In genomic region chr2:211204456-211204855, GRCh38 we compare ENCODE assay signal across 24 cellular contexts.
DNase-seq lines count a peak whose midpoint lies in the region; ATAC-seq and TF ChIP-seq lines count a peak whose summit lies in the region.
"Had no signal": no experiment of that assay in that cellular context is flagged by ENCODE, and none has a peak within 500 bp of the region (broad histone marks: within the 10 kb centered on the region; RNA-seq: fewer than 3 reads in every experiment).

No MANE protein-coding gene starts in this region.

- no peak overlapping the region for H2AFZ ChIP-seq in SK-N-SH (ENCODE audit: low read depth)
- no peak overlapping the region for H2AFZ ChIP-seq in mesenchymal stem cell (ENCODE audit: low read depth, low read length)

- H3K9me2 ChIP-seq in SK-N-SH: no peaks in the 10 kb centered on the region

- no peaks in the 10 kb centered on the region for H4K20me1 ChIP-seq in SK-N-SH (ENCODE audit: insufficient read depth)

- H3K4ac ChIP-seq in mesenchymal stem cell (ENCODE audit: low read depth in 1 of 2, low read length in 2 of 2): no peak overlapping the region

- H2BK120ac ChIP-seq in mesenchymal stem cell (ENCODE audit: low read depth, low read length): no peak overlapping the region

- H3K18ac ChIP-seq in mesenchymal stem cell (ENCODE audit: low read depth in 1 of 2, low read length in 2 of 2): no peak overlapping the region

- no peaks in the 10 kb centered on the region for H3K36me3 Mint-ChIP-seq in T-helper 17 cell (ENCODE audit: low read depth)
- H3K36me3 Mint-ChIP-seq: natural killer cell had no signal

- H3K4me2 ChIP-seq in SK-N-SH (no peak overlapping the region), mesenchymal stem cell (ENCODE audit: low read length, poor library complexity, severe bottlenecking) (no peak overlapping the region)

- no peaks in the 10 kb centered on the region; the same call in 1 of the 2 replicates for H3K9me3 ChIP-seq in SK-N-SH
- no peaks in the 10 kb centered on the region for H3K9me3 ChIP-seq in T-helper 17 cell (ENCODE audit: control insufficient read depth, low read length, poor library complexity, severe bottlenecking)
- no peaks in the 10 kb centered on the region for H3K9me3 ChIP-seq in mesenchymal stem cell (ENCODE audit: control insufficient read depth, low read length)
- H3K9me3 ChIP-seq: ascending aorta, SJCRH30, suprapubic skin had no signal

- WGBS in SK-N-SH (ENCODE audit: low lambda C conversion rate): 28% methylated on average over 2 of the region's 2 CpGs
- whole genome bisulfite sequencing in mesenchymal stem cell: 90% methylated on average over 2 of the region's 2 CpGs

- H3K9ac ChIP-seq in SK-N-SH (no peak overlapping the region), mesenchymal stem cell (ENCODE audit: low read length) (no peak overlapping the region)

- no peak overlapping the region for H3K23ac ChIP-seq in mesenchymal stem cell (ENCODE audit: low read length in 2 of 2)

- no peak overlapping the region for H2AK5ac ChIP-seq in mesenchymal stem cell (ENCODE audit: low read length, severe bottlenecking)

- no peak for TF ChIP-seq CTCF in SK-N-SH (IDR thresholded peaks at IDR 0.05)

- H3K27me3 ChIP-seq in SK-N-SH (ENCODE audit: insufficient read depth) (no peaks in the 10 kb centered on the region), mesenchymal stem cell (ENCODE audit: control insufficient read depth in 1 of 2, insufficient read depth in 1 of 2, low read length in 2 of 2) (no peaks in the 10 kb centered on the region)
- H3K27me3 ChIP-seq: ascending aorta, SJCRH30, suprapubic skin had no signal

- no peak overlapping the region for H4K8ac ChIP-seq in mesenchymal stem cell (ENCODE audit: low read length)

- H3K14ac ChIP-seq in mesenchymal stem cell (ENCODE audit: low read length in 2 of 2): no peak overlapping the region

- no peaks in the 10 kb centered on the region for H3K27me3 Mint-ChIP-seq in T-helper 17 cell
- H3K27me3 Mint-ChIP-seq: progenitor cell of endocrine pancreas had no signal

- no peak overlapping the region for H3K27ac Mint-ChIP-seq in T-helper 17 cell
- H3K27ac Mint-ChIP-seq: activated naive CD4-positive, alpha-beta T cell treated with anti-CD3 and anti-CD28 coated beads for 36 hours; natural killer cell; progenitor cell of endocrine pancreas had no signal

- CTCF ChIA-PET in SK-N-SH (lab: Yijun Ruan, JAX): no interaction called here

- ATAC-seq in GM18505 (IDR thresholded peaks at IDR 0.05; ENCODE audit: unreplicated experiment) (peak; percentile 35), GM21360 (IDR thresholded peaks at IDR 0.05; ENCODE audit: unreplicated experiment) (peak; percentile 43), HG02870 (IDR thresholded peaks at IDR 0.05; ENCODE audit: unreplicated experiment) (peak; percentile 34), HG03457 (IDR thresholded peaks at IDR 0.05; ENCODE audit: unreplicated experiment) (peak; percentile 15), GM21423 (IDR thresholded peaks at IDR 0.05; ENCODE audit: unreplicated experiment) (no peak), T-helper 17 cell (no peak)
- ATAC-seq: natural killer cell had no signal

- no peak for TF ChIP-seq RAD21 in SK-N-SH (IDR thresholded peaks at IDR 0.05; ENCODE audit: low read length)

- no peaks in the 10 kb centered on the region for H3K79me2 ChIP-seq in SK-N-SH (ENCODE audit: insufficient read depth)

- no peak overlapping the region for H2BK12ac ChIP-seq in mesenchymal stem cell (ENCODE audit: low read length in 2 of 2)

- no peak overlapping the region for H2BK15ac ChIP-seq in mesenchymal stem cell (ENCODE audit: low read depth, poor library complexity, severe bottlenecking)

- H3K4me3 ChIP-seq in SK-N-SH (ENCODE audit: low read depth in 2 of 2, low read length in 1 of 2) (no peak overlapping the region), mesenchymal stem cell (ENCODE audit: insufficient read depth in 1 of 2, low read depth in 1 of 2, low read length in 2 of 2) (no peak overlapping the region)
- H3K4me3 ChIP-seq: ascending aorta, SJCRH30, suprapubic skin had no signal

- H2BK5ac ChIP-seq in mesenchymal stem cell (ENCODE audit: low read depth, low read length, poor library complexity, severe bottlenecking): no peak overlapping the region

- no peak overlapping the region for H4K91ac ChIP-seq in mesenchymal stem cell (ENCODE audit: low read length)

- no peak for TF ChIP-seq EP300 in SK-N-SH (IDR thresholded peaks at IDR 0.05; ENCODE audit: borderline replicate concordance in 1 of 2, low read depth in 1 of 2, low read length in 1 of 2)

- no peaks in the 10 kb centered on the region for H3K79me1 ChIP-seq in mesenchymal stem cell (replicated peaks; ENCODE audit: low read length, poor library complexity, severe bottlenecking)

- no peak for TF ChIP-seq POLR2A in GM18505 (IDR thresholded peaks at IDR 0.05; ENCODE audit: borderline replicate concordance, extremely low read depth, insufficient read depth, insufficient read length)

- DNase-seq in SK-N-SH: no peak
- DNase-seq in T-helper 17 cell: no peak
- DNase-seq in mesenchymal stem cell: no peak
- DNase-seq: activated CD4-positive, alpha-beta T cell treated with anti-CD3 and anti-CD28 coated beads for 4 hours; activated CD8-positive, alpha-beta memory T cell treated with anti-CD3 and anti-CD28 coated beads, Interleukin-2, amount 50 U/mL, for 48 hours; activated naive CD4-positive, alpha-beta T cell treated with anti-CD3 and anti-CD28 coated beads for 36 hours; hippocampal formation; kidney; natural killer cell; NCI-H2081 treated with DMSO at 0.1 percent for 48 hours; NCI-H524 treated with DMSO at 0.1 percent for 48 hours; SJCRH30; small intestine; stimulated activated CD4-positive, alpha-beta T cell treated with anti-CD3 and anti-CD28 coated beads, Interleukin-4, amount 100 ng/mL, for 24 hours; stimulated activated CD8-positive, alpha-beta memory T cell treated with anti-CD3 and anti-CD28 coated beads, Interleukin-4, amount 100 ng/mL, for 48 hours; T1000 had no signal

- no peaks in the 10 kb centered on the region for H3F3A ChIP-seq in SK-N-SH (replicated peaks; ENCODE audit: insufficient read depth)

- H3K36me3 ChIP-seq in SK-N-SH (replicated peaks in 1 of 2; ENCODE audit: control insufficient read depth in 1 of 2, insufficient read depth in 2 of 2, low read length in 1 of 2) (no peaks in the 10 kb centered on the region), mesenchymal stem cell (ENCODE audit: control insufficient read depth in 1 of 2, insufficient read depth in 2 of 2, low read depth in 1 of 2, low read length in 2 of 2) (no peaks in the 10 kb centered on the region)
- H3K36me3 ChIP-seq: ascending aorta, SJCRH30, suprapubic skin had no signal

- H3K4me3 Mint-ChIP-seq in T-helper 17 cell: no peak overlapping the region
- H3K4me3 Mint-ChIP-seq: activated naive CD4-positive, alpha-beta T cell treated with anti-CD3 and anti-CD28 coated beads for 36 hours; natural killer cell had no signal

- H3K4me1 ChIP-seq in SK-N-SH (ENCODE audit: control insufficient read depth in 1 of 2, insufficient read depth in 2 of 2, low read depth in 1 of 2, low read length in 1 of 2): no peaks in the 10 kb centered on the region
- no peaks in the 10 kb centered on the region for H3K4me1 ChIP-seq in mesenchymal stem cell (ENCODE audit: control insufficient read depth, insufficient read depth, low read depth, low read length)
- H3K4me1 ChIP-seq: ascending aorta, SJCRH30, suprapubic skin had no signal

- no peaks in the 10 kb centered on the region for H3K4me1 Mint-ChIP-seq in T-helper 17 cell
- H3K4me1 Mint-ChIP-seq: natural killer cell had no signal

- H3K27ac ChIP-seq in SK-N-SH (ENCODE audit: low read depth in 2 of 2, low read length in 1 of 2) (no peak overlapping the region), mesenchymal stem cell (ENCODE audit: low read length, poor library complexity, severe bottlenecking) (no peak overlapping the region)
- H3K27ac ChIP-seq: ascending aorta, SJCRH30, suprapubic skin had no signal

- POLR2A ChIA-PET in SK-N-SH (lab: Yijun Ruan, JAX): no interaction called here

TF ChIP-seq in SK-N-SH, 30 proteins besides CTCF, POLR2A, EP300 and RAD21 (continues in another document):
- TF ChIP-seq NFIC (IDR thresholded peaks at IDR 0.05; ENCODE audit: borderline replicate concordance) (no peak), IRF3 (IDR thresholded peaks at IDR 0.05; ENCODE audit: low read depth, low read length) (no peak), MXI1 (IDR thresholded peaks at IDR 0.05; ENCODE audit: low read depth, low read length) (no peak), MEF2A (IDR thresholded peaks at IDR 0.05; ENCODE audit: borderline replicate concordance, low read depth) (no peak), USF1 (IDR thresholded peaks at IDR 0.05; ENCODE audit: borderline replicate concordance, low read depth) (no peak), GATA2 (CRISPR knock-in tag; IDR thresholded peaks at IDR 0.05) (no peak), RFX5 (IDR thresholded peaks at IDR 0.05; ENCODE audit: low read length) (no peak), TAF1 (IDR thresholded peaks at IDR 0.05; ENCODE audit: borderline replicate concordance, low read depth, low read length) (no peak), NRF1 (IDR thresholded peaks at IDR 0.05; ENCODE audit: low read depth, low read length) (no peak), USF2 (IDR thresholded peaks at IDR 0.05; ENCODE audit: borderline replicate concordance, low read depth, low read length) (no peak), FOSL2 (IDR thresholded peaks at IDR 0.05; ENCODE audit: borderline replicate concordance, low read depth) (no peak), JUND (IDR thresholded peaks at IDR 0.05) (no peak)

Comparison
In these comparisons a context has a peak if more than half of its experiments do, and no peak if none do; other contexts are left out.
1. ATAC-seq: peak in GM18505 (single experiment), GM21360 (single experiment), HG02870 (single experiment) and HG03457 (single experiment); none in GM21423 (single experiment) and T-helper 17 cell (single experiment).